Comparison of ENCODE assay signal across 18 cellular contexts in genomic region chr10:49290131-49290530, GRCh38. TPM values are rescaled to one million over a fixed set of nuclear protein-coding genes. Genes with fewer than 3 reads are reported as not detected.
DNase-seq lines count a peak whose midpoint lies in the region; ATAC-seq, FAIRE-seq and TF ChIP-seq lines count a peak whose summit lies in the region.
"Had no signal": no experiment of that assay in that cellular context is flagged by ENCODE, and none has a peak within 500 bp of the region (broad histone marks: within the 10 kb centered on the region; RNA-seq: fewer than 3 reads in every experiment).

No MANE protein-coding gene starts in this region.

- H3K9me3 ChIP-seq in heart right ventricle = no peaks in the 10 kb centered on the region
- no peaks in the 10 kb centered on the region for H3K9me3 ChIP-seq in right cardiac atrium (ENCODE audit: control insufficient read depth, low read length)
- no peaks in the 10 kb centered on the region for H3K9me3 ChIP-seq in K562 (replicated peaks; ENCODE audit: control insufficient read depth, insufficient read depth, low read depth, low read length)
- no peaks in the 10 kb centered on the region for H3K9me3 ChIP-seq in gastroesophageal sphincter
- no peaks in the 10 kb centered on the region for H3K9me3 ChIP-seq in gastrocnemius medialis
- H3K9me3 ChIP-seq: HAP-1 had no signal

- no peak for FAIRE-seq in K562 (lab: Jason Lieb, UNC)
- FAIRE-seq: GM19239, H1, HTR-8/SVneo had no signal

- TF ChIP-seq CTCF in heart right ventricle (IDR thresholded peaks at IDR 0.05) = no peak
- TF ChIP-seq CTCF in K562 (IDR thresholded peaks at IDR 0.05 in 2 of 3, conservative IDR thresholded peaks at IDR 0.05 in 1 of 3; ENCODE audit: insufficient read depth in 2 of 3, low read depth in 1 of 3, low read length in 3 of 3) = no peak
- TF ChIP-seq CTCF in gastroesophageal sphincter (IDR thresholded peaks at IDR 0.05) = no peak
- no peak for TF ChIP-seq CTCF in gastrocnemius medialis (IDR thresholded peaks at IDR 0.05 in 4 of 5, conservative IDR thresholded peaks at IDR 0.05 in 1 of 5)

- H3K27ac ChIP-seq in heart right ventricle (peak overlapping the region in 8 of 10 donors; percentile 37 to 72 (median 54)), right cardiac atrium (ENCODE audit: low read length) (no peak overlapping the region), K562 (ENCODE audit: extremely low read depth, low read depth, low read length) (no peak overlapping the region), gastroesophageal sphincter (no peak overlapping the region), gastrocnemius medialis (peak overlapping the region; percentile 79 to 100 (median 90))
- H3K27ac ChIP-seq: BLaER1 treated with 17β-estradiol and CSF1 and Interleukin-3, amounts not matched to agents 10 nM and 100 nM had no signal

- BruUV-seq in K562 (replicated peaks; lab: Mats Ljungman, UMichigan) = no TSS peak

- no peaks in the 10 kb centered on the region for H3K9me1 ChIP-seq in K562 (ENCODE audit: control insufficient read depth, insufficient read depth, low read length)

- 51 to 53% methylated on average over 1 of the region's 1 CpG for WGBS in heart right ventricle, 2 donors
- 44% methylated on average over 1 of the region's 1 CpG for WGBS in right cardiac atrium
- WGBS in K562 (ENCODE audit: insufficient coverage, low coverage, missing lambda C conversion rate) = 29% methylated on average over 1 of the region's 1 CpG
- 38 to 43% methylated on average over 1 of the region's 1 CpG for WGBS in gastroesophageal sphincter (ENCODE audit: low coverage in 1 of 2), 2 donors

- DNase-seq in heart right ventricle = no peak
- no peak for DNase-seq in right cardiac atrium
- no peak for DNase-seq in K562 (ENCODE audit: extremely low read depth in 1 of 4, low spot score in 3 of 4)
- no peak for DNase-seq in gastrocnemius medialis
- DNase-seq in stimulated activated CD4-positive, alpha-beta T cell treated with anti-CD3 and anti-CD28 coated beads, Interleukin-2, amount 100 ng/mL, for 24 hours = no peak
- DNase-seq in NCI-H524 (lab: John Stamatoyannopoulos, UW) = no peak
- DNase-seq in NCI-H446 treated with DMSO at 0.1 percent for 48 hours (lab: John Stamatoyannopoulos, UW) = no peak
- DNase-seq: ACHN; CD4-positive, CD25-positive, alpha-beta regulatory T cell; DMS53; GF-D8 had no signal

- H3K4me3 ChIP-seq in heart right ventricle (no peak overlapping the region), right cardiac atrium (ENCODE audit: low read length) (no peak overlapping the region), K562 (no peak overlapping the region), gastroesophageal sphincter (no peak overlapping the region), gastrocnemius medialis (no peak overlapping the region)
- H3K4me3 ChIP-seq: BLaER1 treated with 17β-estradiol and CSF1 and Interleukin-3, amounts not matched to agents 10 nM and 100 nM; HAP-1 had no signal

- H3K4me1 ChIP-seq in heart right ventricle (peaks cover 0 to 49% (median 26%) of the 10 kb centered on the region in 9 donors), right cardiac atrium (ENCODE audit: control insufficient read depth, insufficient read depth, low read length) (peaks cover 7% of the 10 kb centered on the region), K562 (replicated peaks in 1 of 2; ENCODE audit: control insufficient read depth in 2 of 2, insufficient read depth in 2 of 2, low read length in 2 of 2) (no peaks in the 10 kb centered on the region; a peak in 1 of 5 replicates), gastroesophageal sphincter (no peaks in the 10 kb centered on the region), gastrocnemius medialis (peaks cover 43 to 71% of the 10 kb centered on the region in 2 donors)
- H3K4me1 ChIP-seq: HAP-1 had no signal

- TF ChIP-seq POLR2A in K562 (conservative IDR thresholded peaks at IDR 0.05) = no peak
- TF ChIP-seq POLR2A in gastroesophageal sphincter (IDR thresholded peaks at IDR 0.05) = no peak
- no peak for TF ChIP-seq POLR2A in gastrocnemius medialis (IDR thresholded peaks at IDR 0.05)

- H3K27me3 ChIP-seq in heart right ventricle (no peaks in the 10 kb centered on the region), right cardiac atrium (ENCODE audit: control insufficient read depth, insufficient read depth) (no peaks in the 10 kb centered on the region), K562 (ENCODE audit: control insufficient read depth in 2 of 2, insufficient read depth in 2 of 2, low read length in 2 of 2) (no peaks in the 10 kb centered on the region), gastroesophageal sphincter (peaks cover 12% of the 10 kb centered on the region), gastrocnemius medialis (no peaks in the 10 kb centered on the region)
- H3K27me3 ChIP-seq: BLaER1 treated with 17β-estradiol and CSF1 and Interleukin-3, amounts not matched to agents 10 nM and 100 nM had no signal

- TF ChIP-seq EP300 in K562 (IDR thresholded peaks at IDR 0.05; ENCODE audit: low read length) = no peak
- TF ChIP-seq EP300 in gastroesophageal sphincter (IDR thresholded peaks at IDR 0.05) = no peak

- intact Hi-C loops in heart right ventricle (cut with DNase I) (loop anchor here in 5 of 10 donors (5.0 to 10.0 kb wide), 4 partner anchors 65 to 1322 kb away; partner anchors contain the start of gene TMEM273 (in 5 of the 5)), right cardiac atrium (cut with DNase I) (no loop called here), K562 (cut with micrococcal nuclease) (no loop called here), gastrocnemius medialis (cut with DNase I; ENCODE audit: low total_unique reads) (no loop called here)

- no peak overlapping the region for H3K4me2 ChIP-seq in K562 (ENCODE audit: insufficient read depth, low read length)

- H3K9ac ChIP-seq in K562 (ENCODE audit: insufficient read depth in 1 of 2, low read depth in 2 of 2, low read length in 2 of 2) = no peak overlapping the region
- H3K9ac ChIP-seq: BLaER1 treated with 17β-estradiol and CSF1 and Interleukin-3, amounts not matched to agents 10 nM and 100 nM had no signal

- no peak overlapping the region for H2AFZ ChIP-seq in K562 (ENCODE audit: low read depth, low read length)

- no peaks in the 10 kb centered on the region for H4K20me1 ChIP-seq in K562 (replicated peaks; ENCODE audit: control insufficient read depth, insufficient read depth, low read length)
- H4K20me1 ChIP-seq: BLaER1 treated with 17β-estradiol and CSF1 and Interleukin-3, amounts not matched to agents 10 nM and 100 nM had no signal

- POLR2A ChIA-PET in K562 (lab: Yijun Ruan, JAX) = interaction anchor here (1.1 to 1.8 kb wide), 2 partner anchors 13 to 14 kb away, joined by 3 to 8 read pairs; no protein-coding TSS in a partner anchor

- no peak for TF ChIP-seq RAD21 in K562 (CRISPR knock-in tag; conservative IDR thresholded peaks at IDR 0.05 in 1 of 2, IDR thresholded peaks at IDR 0.05 in 1 of 2)

- H3K36me3 ChIP-seq in heart right ventricle (no peaks in the 10 kb centered on the region), K562 (ENCODE audit: control insufficient read depth, insufficient read depth, low read length) (no peaks in the 10 kb centered on the region), gastroesophageal sphincter (no peaks in the 10 kb centered on the region), gastrocnemius medialis (no peaks in the 10 kb centered on the region)
- H3K36me3 ChIP-seq: BLaER1 treated with 17β-estradiol and CSF1 and Interleukin-3, amounts not matched to agents 10 nM and 100 nM; HAP-1 had no signal

- no peaks in the 10 kb centered on the region for H3K79me2 ChIP-seq in K562 (ENCODE audit: control insufficient read depth, insufficient read depth, low read length)

- ATAC-seq in heart right ventricle (peak in 5 of 8 donors; percentile 21 to 75 (median 66)), right cardiac atrium (no peak), K562 (no peak), gastroesophageal sphincter (peak; percentile 25), gastrocnemius medialis (no peak)

- in situ Hi-C loops in K562 (cut with MboI) = no loop called here
- in situ Hi-C loops in gastrocnemius medialis (cut with MboI; ENCODE audit: low sequenced_read_pairs in 4 of 4) = no loop called here

- CTCF ChIA-PET in K562 (lab: Yijun Ruan, JAX; ENCODE audit: low intra/inter-chr PET ratio) = no interaction called here

TF ChIP-seq in K562, 482 proteins besides CTCF, POLR2A, EP300 and RAD21 (continues in another document):
- TF ChIP-seq CC2D1A (IDR thresholded peaks at IDR 0.05) (no peak), RNF2 (IDR thresholded peaks at IDR 0.05) (no peak), KDM1A (IDR thresholded peaks at IDR 0.05) (peak; percentile 77 to 79), MXD1 (CRISPR knock-in tag; IDR thresholded peaks at IDR 0.05; ENCODE audit: borderline replicate concordance, poor library complexity, severe bottlenecking) (no peak), ZZZ3 (IDR thresholded peaks at IDR 0.05) (no peak)

RNA-seq across cellular contexts. Expression of gene C10orf71, which starts 8.8 kb away (rescaled TPM):
- total RNA-seq in heart right ventricle = 100 to 1,000 TPM in 9 of 10 donors, 10 to 100 TPM in 1; 56.0 to 225 (median 180) TPM
- 10 to 100 TPM in 1 of 2 donors, 1 to 10 TPM in 1; 3.6 to 23.0 TPM for polyA plus RNA-seq in heart right ventricle
- total RNA-seq in right cardiac atrium = 10 to 100 TPM; 29.3 to 98.9 (median 73.2) TPM
- polyA plus RNA-seq in right cardiac atrium = 27.8 TPM
- 9.0 and 13.8 TPM in 2 replicates for total RNA-seq in K562 (2011; cell fraction: chromatin; rRNA removed; ENCODE audit: low replicate concordance)
- 5.0 and 7.8 TPM in 2 replicates for total RNA-seq in K562 (2011; cell fraction: nucleolus; rRNA removed)
- 6.0 and 7.1 TPM in 2 replicates for total RNA-seq in K562 (2011; cell fraction: nucleoplasm; rRNA removed)
- total RNA-seq in K562 (2014; rRNA removed) = 1.1 and 1.7 TPM in 2 replicates
- total RNA-seq in K562 (2014; rRNA removed; fragmentation: Illumina TruSeq; extraction: Trizol) = 1.7 and 2.2 TPM in 2 replicates
- total RNA-seq in K562 (2015; rRNA removed; fragmentation: Illumina TruSeq; extraction: Trizol) = 1.5 and 2.4 TPM in 2 replicates
- total RNA-seq in K562 (2021) = 4.5 and 4.9 TPM in 2 replicates
- 0.89 and 1.0 TPM in 2 replicates for polyA plus RNA-seq in K562 (2011; rRNA removed)
- polyA plus RNA-seq in K562 (2011; cell fraction: cytosol; rRNA removed) = 0.71 and 1.0 TPM in 2 replicates
- 2.5 and 5.7 TPM in 2 replicates for polyA plus RNA-seq in K562 (2011; cell fraction: nucleus; rRNA removed)
- 2.2 TPM in 2 replicates for polyA plus RNA-seq in K562 (2012)
- 2.1 and 2.5 TPM in 2 replicates for polyA plus RNA-seq in K562 (2014; fragmentation: Illumina TruSeq; extraction: Trizol)
- polyA plus RNA-seq in K562 (2014; fragmentation: Nextera tagmentation; extraction: Ambion mirVana) = under 1 TPM; 0.06 to 0.30 TPM
- polyA plus RNA-seq in K562 (2014; rRNA removed) = 1.1 and 1.3 TPM in 2 replicates
- 3.6 TPM in 2 replicates for polyA minus RNA-seq in K562 (2011; rRNA and poly(A)+ RNA removed)
- polyA minus RNA-seq in K562 (2011; cell fraction: cytosol; rRNA and poly(A)+ RNA removed) = 2.8 and 3.1 TPM in 2 replicates
- 5.8 and 7.6 TPM in 2 replicates for polyA minus RNA-seq in K562 (2011; cell fraction: nucleus; rRNA and poly(A)+ RNA removed)
- under 1 TPM in 2 of 4 donors, not detected in 2; 0.08 to 0.27 TPM for total RNA-seq in gastroesophageal sphincter
- 100 to 1,000 TPM in 1 of 4 donors, 10 to 100 TPM in 3; 26.5 to 208 (median 69.6) TPM for total RNA-seq in gastrocnemius medialis
- total RNA-seq: A172; CD4-positive, CD25-positive, alpha-beta regulatory T cell; H1 had no signal
- polyA plus RNA-seq: CD4-positive, CD25-positive, alpha-beta regulatory T cell; H1 had no signal

Comparison
In these comparisons a context has a peak if more than half of its experiments do, and no peak if none do; other contexts are left out.
1. ATAC-seq: peak in heart right ventricle (5 of 8) and gastroesophageal sphincter (single experiment); none in right cardiac atrium (0 of 2), K562 (single experiment) and gastrocnemius medialis (0 of 2).
2. H3K27ac ChIP-seq: peak in heart right ventricle (8 of 10) and gastrocnemius medialis (4 of 4); none in right cardiac atrium (single experiment), K562 (single experiment) and gastroesophageal sphincter (0 of 4).